ENCODE assay signal across 9 cellular contexts in the genomic region with DNA sequence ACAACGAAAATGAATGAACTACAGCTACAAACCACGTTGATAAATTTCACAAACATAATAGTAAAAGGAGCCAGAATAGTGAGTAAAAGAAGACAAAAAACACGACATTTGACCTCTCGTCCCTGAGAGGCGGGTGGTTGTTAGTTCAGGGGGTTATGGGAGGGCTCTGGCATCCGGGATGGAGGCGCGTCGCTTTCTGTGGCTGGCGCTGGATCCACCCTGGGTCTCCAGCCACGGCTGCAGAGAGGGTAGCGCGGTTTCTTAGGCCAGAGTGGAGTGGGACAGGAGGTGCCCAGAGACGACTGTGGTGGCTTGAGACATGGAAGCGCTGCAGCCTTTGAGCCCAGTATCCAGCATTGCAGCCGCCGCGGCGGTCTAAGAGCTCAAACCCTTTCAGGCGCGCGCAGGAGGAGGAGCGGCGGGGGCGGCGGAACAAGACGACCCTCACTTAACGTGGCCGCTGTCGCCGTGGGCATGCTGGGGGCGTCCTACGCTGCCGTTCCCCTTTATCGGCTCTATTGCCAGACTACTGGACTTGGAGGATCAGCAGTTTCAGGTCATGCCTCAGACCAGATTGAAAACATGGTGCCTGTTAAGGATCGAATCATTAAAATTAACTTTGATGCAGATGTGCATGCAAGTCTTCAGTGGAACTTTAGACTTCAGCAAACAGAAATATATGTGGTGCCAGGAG. TPM values are rescaled to one million over a fixed set of nuclear protein-coding genes. Genes with fewer than 3 reads are reported as not detected.
DNase-seq lines count a peak whose midpoint lies in the region; ATAC-seq and TF ChIP-seq lines count a peak whose summit lies in the region.
"Had no signal": no experiment of that assay in that cellular context is flagged by ENCODE, and none has a peak within 500 bp of the region (broad histone marks: within the 10 kb centered on the region; RNA-seq: fewer than 3 reads in every experiment).

No MANE protein-coding gene starts in this region.

- H3K4me1 ChIP-seq in suprapubic skin: peaks cover 12% of the 10 kb centered on the region

- no peak for TF ChIP-seq EP300 in suprapubic skin (IDR thresholded peaks at IDR 0.05)

- no peaks in the 10 kb centered on the region for H3K36me3 ChIP-seq in suprapubic skin

- no peak for TF ChIP-seq CTCF in suprapubic skin (IDR thresholded peaks at IDR 0.05)

- no peak for ATAC-seq in activated T-cell treated with anti-CD3 and anti-CD28 coated beads, Interleukin-2, amount 50 U/mL, for 72 hours (replicated peaks in 1 of 2)
- no peak for ATAC-seq in GM19351 (IDR thresholded peaks at IDR 0.05; ENCODE audit: unreplicated experiment)
- ATAC-seq in HG03039 (IDR thresholded peaks at IDR 0.05; ENCODE audit: unreplicated experiment): no peak

- peak overlapping the region; percentile 77 for H3K4me3 ChIP-seq in iPS-18c (ENCODE audit: insufficient read depth, low read depth, low read length)
- H3K4me3 ChIP-seq in suprapubic skin: peak overlapping the region; percentile 23

- peaks cover 1 to 5% of the 10 kb centered on the region in 2 donors for H3K9me3 Mint-ChIP-seq in activated T-cell treated with anti-CD3 and anti-CD28 coated beads, Interleukin-2, amount 50 U/mL, for 72 hours

- no peaks in the 10 kb centered on the region for H3K9me3 ChIP-seq in iPS-18c (ENCODE audit: control insufficient read depth, insufficient read depth, low read length)
- no peaks in the 10 kb centered on the region for H3K9me3 ChIP-seq in suprapubic skin

- no peak for TF ChIP-seq POLR2A in suprapubic skin (IDR thresholded peaks at IDR 0.05)

- peaks cover 5 to 7% of the 10 kb centered on the region in 2 donors for H3K36me3 Mint-ChIP-seq in activated T-cell treated with anti-CD3 and anti-CD28 coated beads, Interleukin-2, amount 50 U/mL, for 72 hours (ENCODE audit: insufficient read depth in 2 of 2)

- H3K27me3 Mint-ChIP-seq in activated T-cell treated with anti-CD3 and anti-CD28 coated beads, Interleukin-2, amount 50 U/mL, for 72 hours (ENCODE audit: low read depth): peaks cover 20% of the 10 kb centered on the region

- H3K4me1 Mint-ChIP-seq in activated T-cell treated with anti-CD3 and anti-CD28 coated beads, Interleukin-2, amount 50 U/mL, for 72 hours (ENCODE audit: low read depth): peaks cover 37% of the 10 kb centered on the region

- no peak overlapping the region for H3K27ac ChIP-seq in suprapubic skin

- peak; percentile 63 for DNase-seq in activated CD8-positive, alpha-beta memory T cell treated with anti-CD3 and anti-CD28 coated beads for 24 hours
- no peak for DNase-seq in activated CD8-positive, alpha-beta memory T cell treated with anti-CD3 and anti-CD28 coated beads, Interleukin-2, amount 50 U/mL, for 4 hours
- DNase-seq in activated T-cell treated with anti-CD3 and anti-CD28 coated beads, Interleukin-2, amount 50 U/mL, for 72 hours: peak; percentile 9 to 13
- DNase-seq in suprapubic skin (ENCODE audit: low spot score in 2 of 2) (no peak), AML-193 (lab: John Stamatoyannopoulos, UW) (no peak)
- DNase-seq: DND-41 had no signal

- H3K4me3 Mint-ChIP-seq in activated T-cell treated with anti-CD3 and anti-CD28 coated beads, Interleukin-2, amount 50 U/mL, for 72 hours: peak overlapping the region; percentile 90 to 95

- 3% methylated on average over 36 of the region's 36 CpGs for WGBS in suprapubic skin

- H3K27ac Mint-ChIP-seq in activated T-cell treated with anti-CD3 and anti-CD28 coated beads, Interleukin-2, amount 50 U/mL, for 72 hours: peak overlapping the region; percentile 51

- H3K27me3 ChIP-seq in suprapubic skin: peaks cover 56% of the 10 kb centered on the region

RNA-seq across cellular contexts. Expression of gene ZSCAN23, which starts 3.7 kb away (rescaled TPM):
- total RNA-seq in activated T-cell treated with anti-CD3 and anti-CD28 coated beads, Interleukin-2, amount 50 U/mL, for 72 hours: 1 to 10 TPM; 2.5 to 4.3 TPM
- 1 to 10 TPM in 2 of 4 donors, under 1 TPM in 1, not detected in 1; 0.68 to 5.9 (median 4.8) TPM for total RNA-seq in suprapubic skin

RNA-seq across cellular contexts. Expression of gene ZSCAN12, which starts 47.4 kb away (rescaled TPM):
- 1 to 10 TPM; 5.6 to 6.4 TPM for total RNA-seq in activated T-cell treated with anti-CD3 and anti-CD28 coated beads, Interleukin-2, amount 50 U/mL, for 72 hours
- 1 to 10 TPM; 1.2 to 3.2 (median 2.3) TPM for total RNA-seq in suprapubic skin

Comparison
In these comparisons a context has a peak if more than half of its experiments do, and no peak if none do; other contexts are left out.
1. DNase-seq: peak in activated CD8-positive, alpha-beta memory T cell treated with anti-CD3 and anti-CD28 coated beads for 24 hours (single experiment) and activated T-cell treated with anti-CD3 and anti-CD28 coated beads, Interleukin-2, amount 50 U/mL, for 72 hours (2 of 2); none in activated CD8-positive, alpha-beta memory T cell treated with anti-CD3 and anti-CD28 coated beads, Interleukin-2, amount 50 U/mL, for 4 hours (single experiment), suprapubic skin (0 of 2) and AML-193 (0 of 2).